ENCODE assay signal across 9 cellular contexts in genomic region chrX:54496517-54496852, GRCh38. TPM values are rescaled to one million over a fixed set of nuclear protein-coding genes. Genes with fewer than 3 reads are reported as not detected.
DNase-seq lines count a peak whose midpoint lies in the region; ATAC-seq, FAIRE-seq and TF ChIP-seq lines count a peak whose summit lies in the region.
"Had no signal": no experiment of that assay in that cellular context is flagged by ENCODE, and none has a peak within 500 bp of the region (broad histone marks: within the 10 kb centered on the region; RNA-seq: fewer than 3 reads in every experiment).

No MANE protein-coding gene starts in this region.

- no peak overlapping the region for H3K27ac ChIP-seq in CD4-positive, alpha-beta T cell (ENCODE audit: low read depth, low read length)
- H3K27ac ChIP-seq in PC-3 (ENCODE audit: low read length) = no peak overlapping the region
- no peak overlapping the region for H3K27ac ChIP-seq in endothelial cell of umbilical vein (ENCODE audit: insufficient read depth, low read depth, low read length)
- H3K27ac ChIP-seq in ovary = peak overlapping the region; percentile 20 to 74

- H3K27me3 Mint-ChIP-seq in CD4-positive, alpha-beta T cell = peaks cover 28% of the 10 kb centered on the region

- no peaks in the 10 kb centered on the region for H3K4me1 Mint-ChIP-seq in CD4-positive, alpha-beta T cell (ENCODE audit: low read depth)

- H3K4me3 Mint-ChIP-seq in CD4-positive, alpha-beta T cell = peak overlapping the region; percentile 80

- intact Hi-C loops in CD4-positive, alpha-beta T cell (cut with DNase I, micrococcal nuclease) = no loop called here
- intact Hi-C loops in PC-3 (cut with micrococcal nuclease) = no loop called here
- intact Hi-C loops in endothelial cell of umbilical vein (cut with micrococcal nuclease) = no loop called here
- intact Hi-C loops in ovary (cut with DNase I) = no loop called here

- no peak for DNase-seq in CD4-positive, alpha-beta T cell
- DNase-seq in PC-3 (no peak), endothelial cell of umbilical vein (ENCODE audit: low read depth, low spot score) (peak; percentile 5), ovary (peak in 1 of 5 donors; percentile 31), NCI-H446 treated with DMSO at 0.1 percent for 48 hours (lab: John Stamatoyannopoulos, UW) (no peak), NCI-H526 treated with DMSO at 0.1 percent for 48 hours (lab: John Stamatoyannopoulos, UW) (no peak), NCI-H1092 (lab: John Stamatoyannopoulos, UW) (no peak)
- DNase-seq: NK-92 treated with Interleukin-12 subunit alpha and Interleukin-12 subunit beta, amount 100 ng/mL, for 24 hours had no signal

- H3K4me2 ChIP-seq in PC-3 (ENCODE audit: low read length) = peak overlapping the region; percentile 84
- H3K4me2 ChIP-seq in endothelial cell of umbilical vein (ENCODE audit: insufficient read depth, low read length) = peak overlapping the region; percentile 55

- POLR2A ChIA-PET in CD4-positive, alpha-beta T cell (lab: Charles Lee) = interaction anchor here (0.6 kb wide), 1 partner anchor 25 kb away, joined by 3 read pairs; no protein-coding TSS in a partner anchor
- POLR2A ChIA-PET in PC-3 (lab: Charles Lee; ENCODE audit: unreplicated experiment) (no interaction called here), endothelial cell of umbilical vein (lab: Charles Lee) (no interaction called here)

- no peaks in the 10 kb centered on the region for H3K9me3 ChIP-seq in CD4-positive, alpha-beta T cell (ENCODE audit: control insufficient read depth, low read length)
- H3K9me3 ChIP-seq in PC-3 (ENCODE audit: low read length) (no peaks in the 10 kb centered on the region), endothelial cell of umbilical vein (replicated peaks; ENCODE audit: control insufficient read depth, insufficient read depth, low read length) (no peaks in the 10 kb centered on the region), ovary (no peaks in the 10 kb centered on the region)

- H3K27ac Mint-ChIP-seq in CD4-positive, alpha-beta T cell = no peak overlapping the region

- H3K4me1 ChIP-seq in PC-3 (ENCODE audit: insufficient read depth, low read length) (peaks cover 17% of the 10 kb centered on the region), endothelial cell of umbilical vein (ENCODE audit: control insufficient read depth, extremely low read depth, insufficient read depth, low read length) (peaks cover 23% of the 10 kb centered on the region), ovary (ENCODE audit: insufficient read depth) (peaks cover under 1% of the 10 kb centered on the region)

- no peaks in the 10 kb centered on the region for H3F3A ChIP-seq in PC-3 (ENCODE audit: low read length, unreplicated experiment)

- H3K9me1 ChIP-seq in endothelial cell of umbilical vein (replicated peaks; ENCODE audit: control insufficient read depth, extremely low read depth, insufficient read depth, low read length) = no peaks in the 10 kb centered on the region

- CTCF ChIA-PET in CD4-positive, alpha-beta T cell (lab: Charles Lee) = no interaction called here
- CTCF ChIA-PET in PC-3 (lab: Charles Lee) = no interaction called here
- CTCF ChIA-PET in endothelial cell of umbilical vein (lab: Charles Lee) = no interaction called here

- WGBS in ovary, 3 donors = 44 to 51% (median 50%) methylated on average over 5 of the region's 5 CpGs

- no TSS peak for BruUV-seq in PC-3 (replicated peaks; lab: Mats Ljungman, UMichigan)
- no TSS peak for BruUV-seq in endothelial cell of umbilical vein (replicated peaks; lab: Mats Ljungman, UMichigan)

- no peak for FAIRE-seq in endothelial cell of umbilical vein (lab: Jason Lieb, UNC)

- H3K27me3 ChIP-seq in CD4-positive, alpha-beta T cell (ENCODE audit: control insufficient read depth, insufficient read depth, low read length) = no peaks in the 10 kb centered on the region
- H3K27me3 ChIP-seq in PC-3 (ENCODE audit: low read length) (no peaks in the 10 kb centered on the region), endothelial cell of umbilical vein (ENCODE audit: control insufficient read depth in 2 of 2, insufficient read depth in 2 of 2, low read length in 2 of 2) (no peaks in the 10 kb centered on the region), ovary (no peaks in the 10 kb centered on the region)

- H3K4me3 ChIP-seq in PC-3 (ENCODE audit: low read length) (peak overlapping the region; percentile 84), endothelial cell of umbilical vein (replicated peaks in 1 of 3; ENCODE audit: insufficient read depth in 1 of 3, low read depth in 1 of 3, low read length in 3 of 3) (peak overlapping the region in 1 of 3 experiments; percentile 28), ovary (peak overlapping the region; percentile 57)

- no peak for ATAC-seq in CD4-positive, alpha-beta T cell (ENCODE audit: poor library complexity)
- ATAC-seq in PC-3 = no peak
- no peak for ATAC-seq in GM18868 (IDR thresholded peaks at IDR 0.05; ENCODE audit: unreplicated experiment)

- no peaks in the 10 kb centered on the region for H3K9me3 Mint-ChIP-seq in CD4-positive, alpha-beta T cell

- H3K36me3 ChIP-seq in PC-3 (ENCODE audit: low read depth, low read length) = no peaks in the 10 kb centered on the region
- no peaks in the 10 kb centered on the region for H3K36me3 ChIP-seq in endothelial cell of umbilical vein (ENCODE audit: control insufficient read depth in 2 of 2, extremely low read depth in 1 of 2, insufficient read depth in 2 of 2, low read length in 2 of 2)
- no peaks in the 10 kb centered on the region for H3K36me3 ChIP-seq in ovary

- TF ChIP-seq POLR2A in endothelial cell of umbilical vein (IDR thresholded peaks at IDR 0.05; ENCODE audit: low read depth, low read length) = no peak
- no peak for TF ChIP-seq POLR2A in ovary (IDR thresholded peaks at IDR 0.05)

- no peaks in the 10 kb centered on the region for H3K9me2 ChIP-seq in PC-3 (replicated peaks; ENCODE audit: low read length)

- no peaks in the 10 kb centered on the region for H4K20me1 ChIP-seq in PC-3 (ENCODE audit: low read length)
- no peaks in the 10 kb centered on the region for H4K20me1 ChIP-seq in endothelial cell of umbilical vein (replicated peaks; ENCODE audit: control insufficient read depth, extremely low read depth, insufficient read depth, low read length)

- peak overlapping the region; percentile 93 for H2AFZ ChIP-seq in PC-3 (ENCODE audit: low read length)
- peak overlapping the region; percentile 83 for H2AFZ ChIP-seq in endothelial cell of umbilical vein (ENCODE audit: low read depth, low read length)

- TF ChIP-seq EP300 in ovary (IDR thresholded peaks at IDR 0.05) = no peak

- H3K9ac ChIP-seq in PC-3 (ENCODE audit: low read length) (0 out of 2 replicates have a peak overlapping the region, but pooled peaks have one; percentile 77), endothelial cell of umbilical vein (replicated peaks; ENCODE audit: extremely low read depth, insufficient read depth, low read length) (no peak overlapping the region)

- no peak for TF ChIP-seq CTCF in CD4-positive, alpha-beta T cell (IDR thresholded peaks at IDR 0.05)
- TF ChIP-seq CTCF in PC-3 (conservative IDR thresholded peaks at IDR 0.05; ENCODE audit: low read depth, low read length) (no peak), endothelial cell of umbilical vein (IDR thresholded peaks at IDR 0.05; ENCODE audit: extremely low read depth in 1 of 2, insufficient read depth in 1 of 2, low read depth in 1 of 2, low read length in 2 of 2) (no peak), ovary (IDR thresholded peaks at IDR 0.05) (no peak)

- dilution Hi-C loops in endothelial cell of umbilical vein (cut with MboI; ENCODE audit: extremely low pct_ligation_motif_present, low sequenced_read_pairs) = no loop called here

- H3K36me3 Mint-ChIP-seq in CD4-positive, alpha-beta T cell (ENCODE audit: low read depth) = no peaks in the 10 kb centered on the region

- peaks cover 34% of the 10 kb centered on the region for H3K79me2 ChIP-seq in PC-3 (ENCODE audit: low read length)
- peaks cover 22% of the 10 kb centered on the region for H3K79me2 ChIP-seq in endothelial cell of umbilical vein (ENCODE audit: control insufficient read depth, insufficient read depth, low read length)

RNA-seq across cellular contexts. Expression of gene FGD1, which starts 0.5 kb away (rescaled TPM):
- total RNA-seq in CD4-positive, alpha-beta T cell = under 1 TPM in 1 of 2 experiments, not detected in 1; 0.06 TPM
- 9.9 and 18.5 TPM in 2 replicates for total RNA-seq in PC-3 (2014; rRNA removed)
- total RNA-seq in endothelial cell of umbilical vein = 18.0 and 19.6 TPM in 2 replicates
- 6.3 and 6.7 TPM in 2 replicates for polyA plus RNA-seq in endothelial cell of umbilical vein
- polyA plus RNA-seq in endothelial cell of umbilical vein (2011; cell fraction: cytosol; rRNA removed) = 8.5 and 10.0 TPM in 2 replicates
- 10.6 and 12.8 TPM in 2 replicates for polyA plus RNA-seq in endothelial cell of umbilical vein (2011; cell fraction: nucleus; rRNA removed)
- polyA plus RNA-seq in endothelial cell of umbilical vein (2012) = 8.8 and 12.2 TPM in 2 replicates
- polyA minus RNA-seq in endothelial cell of umbilical vein = 5.7 and 5.8 TPM in 2 replicates
- 2.8 TPM for polyA minus RNA-seq in endothelial cell of umbilical vein (2011; cell fraction: cytosol; rRNA and poly(A)+ RNA removed)
- 3.7 and 5.0 TPM in 2 replicates for polyA minus RNA-seq in endothelial cell of umbilical vein (2011; cell fraction: nucleus; rRNA and poly(A)+ RNA removed)
- total RNA-seq in ovary = 10 to 100 TPM in 5 of 7 donors, 1 to 10 TPM in 2; 4.3 to 14.7 (median 13.0) TPM
- 1 to 10 TPM; 5.3 to 6.3 TPM for polyA plus RNA-seq in ovary

RNA-seq across cellular contexts. Expression of gene GNL3L, which starts 33.5 kb away (rescaled TPM):
- total RNA-seq in CD4-positive, alpha-beta T cell = 10 to 100 TPM; 21.5 to 22.8 TPM
- total RNA-seq in PC-3 (2014; rRNA removed) (50.3 and 63.7 TPM in 2 replicates), endothelial cell of umbilical vein (46.0 and 48.0 TPM in 2 replicates), ovary (10 to 100 TPM; 14.2 to 42.2 (median 24.6) TPM)
- polyA plus RNA-seq in endothelial cell of umbilical vein (18.1 and 20.3 TPM in 2 replicates), ovary (10 to 100 TPM in 1 of 2 donors, 1 to 10 TPM in 1; 5.8 to 18.4 TPM)
- polyA plus RNA-seq in endothelial cell of umbilical vein (2011; cell fraction: cytosol; rRNA removed) = 22.1 and 23.2 TPM in 2 replicates
- polyA plus RNA-seq in endothelial cell of umbilical vein (2011; cell fraction: nucleus; rRNA removed) = 34.4 and 35.2 TPM in 2 replicates
- polyA plus RNA-seq in endothelial cell of umbilical vein (2012) = 13.3 and 16.9 TPM in 2 replicates
- 55.8 and 60.6 TPM in 2 replicates for polyA minus RNA-seq in endothelial cell of umbilical vein
- polyA minus RNA-seq in endothelial cell of umbilical vein (2011; cell fraction: cytosol; rRNA and poly(A)+ RNA removed) = 76.5 TPM
- 27.2 and 35.7 TPM in 2 replicates for polyA minus RNA-seq in endothelial cell of umbilical vein (2011; cell fraction: nucleus; rRNA and poly(A)+ RNA removed)

RNA-seq across cellular contexts. Expression of gene TSR2, which starts 56.3 kb away (rescaled TPM):
- total RNA-seq in CD4-positive, alpha-beta T cell = 10 to 100 TPM; 36.3 to 36.5 TPM
- total RNA-seq in PC-3 (2014; rRNA removed) = 38.6 and 44.6 TPM in 2 replicates
- total RNA-seq in endothelial cell of umbilical vein = 22.8 and 25.1 TPM in 2 replicates
- 8.9 and 12.4 TPM in 2 replicates for polyA plus RNA-seq in endothelial cell of umbilical vein
- 19.3 and 24.9 TPM in 2 replicates for polyA plus RNA-seq in endothelial cell of umbilical vein (2011; cell fraction: cytosol; rRNA removed)
- polyA plus RNA-seq in endothelial cell of umbilical vein (2011; cell fraction: nucleus; rRNA removed) = 11.8 and 14.5 TPM in 2 replicates
- 30.3 and 33.4 TPM in 2 replicates for polyA plus RNA-seq in endothelial cell of umbilical vein (2012)
- polyA minus RNA-seq in endothelial cell of umbilical vein = 6.3 and 7.4 TPM in 2 replicates
- polyA minus RNA-seq in endothelial cell of umbilical vein (2011; cell fraction: cytosol; rRNA and poly(A)+ RNA removed) = 13.2 TPM
- polyA minus RNA-seq in endothelial cell of umbilical vein (2011; cell fraction: nucleus; rRNA and poly(A)+ RNA removed) = 2.0 and 2.6 TPM in 2 replicates
- 10 to 100 TPM; 15.7 to 41.3 (median 37.4) TPM for total RNA-seq in ovary
- 10 to 100 TPM; 39.9 to 70.8 TPM for polyA plus RNA-seq in ovary

Comparison
In these comparisons a context has a peak if more than half of its experiments do, and no peak if none do; other contexts are left out.
1. H3K27ac ChIP-seq: peak in ovary (2 of 2); none in CD4-positive, alpha-beta T cell (single experiment), PC-3 (single experiment) and endothelial cell of umbilical vein (single experiment).
2. RNA of gene FGD1, which starts 0.5 kb away (total RNA-seq): 18.0 to 19.6 TPM in endothelial cell of umbilical vein, 4.3 to 14.7 TPM in ovary and 9.9 to 18.5 TPM in PC-3; 0.06 TPM in CD4-positive, alpha-beta T cell; every median in the first group is over 4 times any median in the second.